ENCODE assay signal across 14 cellular contexts in the genomic region with DNA sequence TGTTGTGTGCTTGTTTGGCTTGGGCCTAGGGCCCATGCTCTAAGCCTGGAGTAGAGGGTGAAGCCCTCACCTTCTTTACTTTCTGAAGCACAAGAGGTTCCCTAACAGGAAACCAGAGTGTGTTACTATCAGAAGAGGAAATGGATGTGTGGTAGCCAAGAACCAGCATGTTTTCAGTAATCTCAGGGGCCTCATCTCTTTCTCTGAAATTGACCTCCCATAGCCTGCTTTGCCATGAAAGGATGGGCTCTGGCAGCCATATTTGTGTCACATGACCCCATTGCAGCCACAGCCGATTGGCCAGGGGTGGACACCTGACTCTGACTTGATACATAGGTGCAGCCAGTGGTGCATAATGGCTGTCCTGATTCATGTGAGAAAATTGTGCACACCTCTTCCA. TPM values are rescaled to one million over a fixed set of nuclear protein-coding genes. Genes with fewer than 3 reads are reported as not detected.
DNase-seq lines count a peak whose midpoint lies in the region; ATAC-seq and TF ChIP-seq lines count a peak whose summit lies in the region.
"Had no signal": no experiment of that assay in that cellular context is flagged by ENCODE, and none has a peak within 500 bp of the region (broad histone marks: within the 10 kb centered on the region; RNA-seq: fewer than 3 reads in every experiment).

No MANE protein-coding gene starts in this region.

- DNase-seq in activated effector memory CD4-positive, alpha-beta T cell treated with anti-CD3 and anti-CD28 coated beads, Interleukin-2, amount 50 U/mL, for 16 hours, result peak; percentile 61
- no peak for DNase-seq in activated effector memory CD4-positive, alpha-beta T cell treated with Interleukin-2 at 50 U/mL for 16 hours
- DNase-seq in NAMALWA (ENCODE audit: low spot score), result peak; percentile 22
- peak; percentile 51 for DNase-seq in activated T-helper 2 cell treated with anti-CD3 and anti-CD28 coated beads, Interferon-gamma antibody, Interleukin-2, Interleukin-4, amounts not matched to agents 10 μg/mL and 5 μg/mL and 100 μg/mL, durations not matched to agents 14 hours and 24 hours and 36 hours (ENCODE audit: low spot score)
- DNase-seq in spleen, result peak; percentile 56
- DNase-seq in NCI-H82 (lab: John Stamatoyannopoulos, UW), result no peak
- no peak for DNase-seq in foreskin fibroblast
- DNase-seq: H9, mesendoderm, NCI-H524 had no signal

- H3K27ac ChIP-seq in spleen, result peak overlapping the region in 6 of 8 donors; percentile 17 to 72 (median 52)
- H3K27ac ChIP-seq: parathyroid adenoma had no signal

- no peak for TF ChIP-seq CTCF in spleen (IDR thresholded peaks at IDR 0.05 in 8 of 11, conservative IDR thresholded peaks at IDR 0.05 in 3 of 11)
- TF ChIP-seq CTCF in foreskin fibroblast (IDR thresholded peaks at IDR 0.05; ENCODE audit: low read depth, low read length), result no peak

- intact Hi-C loops in activated T-helper 2 cell treated with anti-CD3 and anti-CD28 coated beads, Interferon-gamma antibody, Interleukin-2, Interleukin-4, amounts not matched to agents 10 μg/mL and 5 μg/mL and 100 μg/mL, durations not matched to agents 14 hours and 24 hours and 36 hours (cut with micrococcal nuclease), result no loop called here
- intact Hi-C loops in spleen (cut with DNase I; ENCODE audit: low total_unique reads), result no loop called here

- peak overlapping the region; percentile 69 for H3K27ac Mint-ChIP-seq in activated T-helper 2 cell treated with anti-CD3 and anti-CD28 coated beads, Interferon-gamma antibody, Interleukin-2, Interleukin-4, amounts not matched to agents 10 μg/mL and 5 μg/mL and 100 μg/mL, durations not matched to agents 14 hours and 24 hours and 36 hours
- H3K27ac Mint-ChIP-seq: H9; stimulated activated memory B cell treated with anti-CD40 and anti-IgM and Interleukin-4, amounts not matched to agents 10 μg/mL and 1 μg/mL and 100 μg/mL, for 72 hours had no signal

- TF ChIP-seq POLR2A in spleen (IDR thresholded peaks at IDR 0.05), result no peak

- no peaks in the 10 kb centered on the region for H3K9me3 Mint-ChIP-seq in activated T-helper 2 cell treated with anti-CD3 and anti-CD28 coated beads, Interferon-gamma antibody, Interleukin-2, Interleukin-4, amounts not matched to agents 10 μg/mL and 5 μg/mL and 100 μg/mL, durations not matched to agents 14 hours and 24 hours and 36 hours
- H3K9me3 Mint-ChIP-seq: stimulated activated memory B cell treated with anti-CD40 and anti-IgM and Interleukin-4, amounts not matched to agents 10 μg/mL and 1 μg/mL and 100 μg/mL, for 72 hours had no signal

- peaks cover 31% of the 10 kb centered on the region for H3K36me3 Mint-ChIP-seq in activated T-helper 2 cell treated with anti-CD3 and anti-CD28 coated beads, Interferon-gamma antibody, Interleukin-2, Interleukin-4, amounts not matched to agents 10 μg/mL and 5 μg/mL and 100 μg/mL, durations not matched to agents 14 hours and 24 hours and 36 hours (ENCODE audit: low read depth)

- 86 to 100% (median 96%) methylated on average over 1 of the region's 1 CpG; no CpG with 5 or more reads in 1 of the 5 donors for WGBS in spleen, 5 donors

- no peak overlapping the region for H3K4me3 ChIP-seq in spleen
- H3K4me3 ChIP-seq in foreskin fibroblast (ENCODE audit: low read depth in 1 of 2, low read length in 2 of 2), result no peak overlapping the region

- peaks cover 0 to 21% (median 11%) of the 10 kb centered on the region in 7 donors for H3K27me3 ChIP-seq in spleen (replicated peaks in 1 of 7)

- peaks cover 12% of the 10 kb centered on the region for H3K27me3 Mint-ChIP-seq in activated T-helper 2 cell treated with anti-CD3 and anti-CD28 coated beads, Interferon-gamma antibody, Interleukin-2, Interleukin-4, amounts not matched to agents 10 μg/mL and 5 μg/mL and 100 μg/mL, durations not matched to agents 14 hours and 24 hours and 36 hours (ENCODE audit: low read depth)

- no peaks in the 10 kb centered on the region for H3K9me3 ChIP-seq in spleen

- H3K36me3 ChIP-seq in spleen, result peaks cover 0 to 36% (median 11%) of the 10 kb centered on the region in 6 donors

- H3K4me1 ChIP-seq in spleen, result peaks cover 8 to 64% (median 29%) of the 10 kb centered on the region in 6 donors

- no peak overlapping the region for H3K4me3 Mint-ChIP-seq in activated T-helper 2 cell treated with anti-CD3 and anti-CD28 coated beads, Interferon-gamma antibody, Interleukin-2, Interleukin-4, amounts not matched to agents 10 μg/mL and 5 μg/mL and 100 μg/mL, durations not matched to agents 14 hours and 24 hours and 36 hours (ENCODE audit: low read depth)
- H3K4me3 Mint-ChIP-seq: H9; stimulated activated memory B cell treated with anti-CD40 and anti-IgM and Interleukin-4, amounts not matched to agents 10 μg/mL and 1 μg/mL and 100 μg/mL, for 72 hours had no signal

- peaks cover 29% of the 10 kb centered on the region for H3K4me1 Mint-ChIP-seq in activated T-helper 2 cell treated with anti-CD3 and anti-CD28 coated beads, Interferon-gamma antibody, Interleukin-2, Interleukin-4, amounts not matched to agents 10 μg/mL and 5 μg/mL and 100 μg/mL, durations not matched to agents 14 hours and 24 hours and 36 hours (ENCODE audit: low read depth)

- no peak for ATAC-seq in GM18870 (IDR thresholded peaks at IDR 0.05; ENCODE audit: unreplicated experiment)
- ATAC-seq: stimulated activated memory B cell treated with anti-CD40 and anti-IgM and Interleukin-4, amounts not matched to agents 10 μg/mL and 1 μg/mL and 100 μg/mL, for 72 hours had no signal

RNA-seq across cellular contexts. Expression of a gene that starts 18.6 kb away (rescaled TPM):
- total RNA-seq in activated T-helper 2 cell treated with anti-CD3 and anti-CD28 coated beads, Interferon-gamma antibody, Interleukin-2, Interleukin-4, amounts not matched to agents 10 μg/mL and 5 μg/mL and 100 μg/mL, durations not matched to agents 14 hours and 24 hours and 36 hours, result not detected in 2 replicates
- total RNA-seq in spleen, result 1 to 10 TPM in 1 of 7 donors, under 1 TPM in 1, not detected in 5; 0.47 to 1.6 TPM
- polyA plus RNA-seq in spleen, result under 1 TPM in 1 of 3 donors, not detected in 2; 0.10 TPM
- total RNA-seq: Daoy, H9 had no signal

RNA-seq across cellular contexts. Expression of a gene that starts 46.0 kb away (rescaled TPM):
- total RNA-seq in activated T-helper 2 cell treated with anti-CD3 and anti-CD28 coated beads, Interferon-gamma antibody, Interleukin-2, Interleukin-4, amounts not matched to agents 10 μg/mL and 5 μg/mL and 100 μg/mL, durations not matched to agents 14 hours and 24 hours and 36 hours, result 21.3 and 22.2 TPM in 2 replicates
- 10 to 100 TPM; 19.9 to 47.0 (median 26.3) TPM for total RNA-seq in spleen
- polyA plus RNA-seq in spleen, result 10 to 100 TPM in 2 of 3 donors, 1 to 10 TPM in 1; 8.7 to 14.8 (median 11.7) TPM

Comparison
In these comparisons a context has a peak if more than half of its experiments do, and no peak if none do; other contexts are left out.
1. DNase-seq: peak in activated effector memory CD4-positive, alpha-beta T cell treated with anti-CD3 and anti-CD28 coated beads, Interleukin-2, amount 50 U/mL, for 16 hours (single experiment), NAMALWA (single experiment), activated T-helper 2 cell treated with anti-CD3 and anti-CD28 coated beads, Interferon-gamma antibody, Interleukin-2, Interleukin-4, amounts not matched to agents 10 μg/mL and 5 μg/mL and 100 μg/mL, durations not matched to agents 14 hours and 24 hours and 36 hours (single experiment) and spleen (single experiment); none in activated effector memory CD4-positive, alpha-beta T cell treated with Interleukin-2 at 50 U/mL for 16 hours (single experiment), NCI-H82 (single experiment) and foreskin fibroblast (0 of 2).